In the genomic region with DNA sequence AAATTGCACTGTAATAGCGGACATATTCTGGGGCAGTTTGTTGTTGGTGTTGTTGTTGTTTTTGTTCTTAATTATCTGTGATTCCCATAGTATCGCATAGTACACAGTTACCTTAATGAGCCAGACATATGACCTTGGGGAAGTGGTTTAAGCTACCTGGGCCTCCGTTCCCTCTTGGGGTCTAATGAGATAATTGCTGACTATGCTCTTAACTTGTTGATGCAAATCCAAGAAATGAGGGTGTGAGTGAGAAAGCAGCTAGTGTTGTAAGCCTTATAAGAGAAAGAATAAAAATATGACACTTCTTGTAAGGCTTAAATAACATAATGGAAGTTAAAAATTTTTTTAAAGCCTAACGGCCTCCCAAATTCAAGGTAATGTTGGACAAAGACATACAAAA, we compare ENCODE assay signal across 30 cellular contexts.
"Had no signal": no experiment of that assay in that cellular context is flagged by ENCODE, and none has a peak within 500 bp of the region (broad histone marks: within the 10 kb centered on the region; RNA-seq: fewer than 3 reads in every experiment).

No MANE protein-coding gene starts in this region.

- H3K27me3 Mint-ChIP-seq: naive thymus-derived CD8-positive, alpha-beta T cell; stimulated activated memory B cell treated with anti-CD40 and anti-IgM and Interleukin-4, amounts not matched to agents 10 μg/mL and 1 μg/mL and 100 μg/mL, for 72 hours; stimulated activated naive CD8-positive, alpha-beta T cell treated with anti-CD3 and anti-CD28 coated beads, Interleukin-15, amount 100 ng/mL, for 72 hours; type B pancreatic cell had no signal

- H3K9me3 ChIP-seq: left lung, lower lobe of right lung, pancreas, prostate gland, sigmoid colon, spleen, tibial nerve, uterus had no signal

- H3K4me3 Mint-ChIP-seq: immature natural killer cell; naive thymus-derived CD8-positive, alpha-beta T cell; nephron; neural crest cell; stimulated activated memory B cell treated with anti-CD40 and anti-IgM and Interleukin-4, amounts not matched to agents 10 μg/mL and 1 μg/mL and 100 μg/mL, for 72 hours; stimulated activated naive CD8-positive, alpha-beta T cell treated with anti-CD3 and anti-CD28 coated beads, Interleukin-15, amount 100 ng/mL, for 72 hours; type B pancreatic cell had no signal

- H3K4me1 Mint-ChIP-seq: nephron, neural crest cell had no signal

- H3K27me3 ChIP-seq: left lung, pancreas, sigmoid colon, spleen, tibial nerve, uterus had no signal

- H3K9me3 Mint-ChIP-seq: immature natural killer cell; naive thymus-derived CD8-positive, alpha-beta T cell; nephron; neural crest cell; stimulated activated memory B cell treated with anti-CD40 and anti-IgM and Interleukin-4, amounts not matched to agents 10 μg/mL and 1 μg/mL and 100 μg/mL, for 72 hours; stimulated activated naive CD8-positive, alpha-beta T cell treated with anti-CD3 and anti-CD28 coated beads, Interleukin-15, amount 100 ng/mL, for 72 hours; type B pancreatic cell had no signal

- H3K27ac ChIP-seq: left lung, lower lobe of right lung, pancreas, prostate gland, sigmoid colon, spleen, tibial nerve, uterus had no signal

- H3K36me3 Mint-ChIP-seq: type B pancreatic cell had no signal

- ATAC-seq: left colon; left lung; lower lobe of right lung; naive thymus-derived CD8-positive, alpha-beta T cell; pancreas; right cardiac atrium; stimulated activated memory B cell treated with anti-CD40 and anti-IgM and Interleukin-4, amounts not matched to agents 10 μg/mL and 1 μg/mL and 100 μg/mL, for 72 hours; stimulated activated naive CD8-positive, alpha-beta T cell treated with anti-CD3 and anti-CD28 coated beads, Interleukin-15, amount 100 ng/mL, for 72 hours had no signal

- H3K4me1 ChIP-seq: prostate gland, uterus had no signal

- DNase-seq: hypothalamus; immature natural killer cell; kidney; left colon; left lung; lower lobe of right lung; mammary epithelial cell; mesenchymal stem cell; naive thymus-derived CD8-positive, alpha-beta T cell; nucleus accumbens; pancreas; posterior cingulate gyrus; retina; right cardiac atrium; sigmoid colon; small intestine; spleen; stimulated activated CD4-positive, alpha-beta T cell treated with anti-CD3 and anti-CD28 coated beads, Interleukin-2, amount 100 ng/mL, for 48 hours; stimulated activated CD4-positive, alpha-beta T cell treated with anti-CD3 and anti-CD28 coated beads, Interleukin-4, amount 100 ng/mL, for 4 hours; stimulated activated CD8-positive, alpha-beta memory T cell treated with anti-CD3 and anti-CD28 coated beads, Interleukin-4, amount 100 ng/mL, for 48 hours; stimulated activated naive CD4-positive, alpha-beta T cell treated with Interleukin-2 at 50 U/mL for 16 hours; stimulated activated naive CD8-positive, alpha-beta T cell treated with anti-CD3 and anti-CD28 coated beads, Interleukin-15, amount 100 ng/mL, for 72 hours; substantia nigra; uterus had no signal

- H3K27ac Mint-ChIP-seq: immature natural killer cell; nephron; stimulated activated memory B cell treated with anti-CD40 and anti-IgM and Interleukin-4, amounts not matched to agents 10 μg/mL and 1 μg/mL and 100 μg/mL, for 72 hours; stimulated activated naive CD8-positive, alpha-beta T cell treated with anti-CD3 and anti-CD28 coated beads, Interleukin-15, amount 100 ng/mL, for 72 hours; type B pancreatic cell had no signal

- H3K36me3 ChIP-seq: prostate gland, uterus had no signal

- H3K4me3 ChIP-seq: left lung, lower lobe of right lung, pancreas, prostate gland, sigmoid colon, spleen, tibial nerve, uterus had no signal
